ENCODE assay signal across 15 cellular contexts in genomic region chr3:193922034-193922774, GRCh38.
DNase-seq lines count a peak whose midpoint lies in the region; ATAC-seq and TF ChIP-seq lines count a peak whose summit lies in the region.
"Had no signal": no experiment of that assay in that cellular context is flagged by ENCODE, and none has a peak within 500 bp of the region (broad histone marks: within the 10 kb centered on the region; RNA-seq: fewer than 3 reads in every experiment).

No MANE protein-coding gene starts in this region.

- H3K4me3 ChIP-seq in parathyroid adenoma (ENCODE audit: low read depth, low read length), result no peak overlapping the region
- no peak overlapping the region for H3K4me3 ChIP-seq in WERI-Rb-1 (ENCODE audit: low read depth, low read length)
- H3K4me3 ChIP-seq: HAP-1 had no signal

- peaks cover 14% of the 10 kb centered on the region for H3K36me3 Mint-ChIP-seq in endothelial cell (ENCODE audit: low read depth, unreplicated experiment)
- H3K36me3 Mint-ChIP-seq: CD8-positive, alpha-beta T cell had no signal

- H3K27ac ChIP-seq in C4-2B (peak overlapping the region; percentile 97), parathyroid adenoma (peak overlapping the region; percentile 27), WERI-Rb-1 (no peak overlapping the region)

- H3K36me3 ChIP-seq in parathyroid adenoma (ENCODE audit: control insufficient read depth, insufficient read depth, low read length), result no peaks in the 10 kb centered on the region
- H3K36me3 ChIP-seq in WERI-Rb-1, result no peaks in the 10 kb centered on the region
- H3K36me3 ChIP-seq: BE2C, HAP-1 had no signal

- H3K27me3 Mint-ChIP-seq in endothelial cell (ENCODE audit: unreplicated experiment), result peaks cover 11% of the 10 kb centered on the region

- H3K9me3 Mint-ChIP-seq in endothelial cell (ENCODE audit: unreplicated experiment), result no peaks in the 10 kb centered on the region

- H3K4me1 ChIP-seq in parathyroid adenoma, result peaks cover 21% of the 10 kb centered on the region
- H3K4me1 ChIP-seq: BE2C, HAP-1 had no signal

- H3K4me1 Mint-ChIP-seq in endothelial cell (ENCODE audit: unreplicated experiment), result peaks cover 12% of the 10 kb centered on the region

- DNase-seq in NCI-H146 treated with DMSO at 0.1 percent for 48 hours (lab: John Stamatoyannopoulos, UW; ENCODE audit: unreplicated experiment) (peak; percentile 89), endothelial cell (ENCODE audit: low spot score) (no peak), WERI-Rb-1 (no peak), glomerular visceral epithelial cell (ENCODE audit: extremely low spot score) (no peak)
- DNase-seq: BE2C; Caco-2; CD8-positive, alpha-beta T cell; DND-41; GDM1; GOT3 had no signal

- H3K4me3 Mint-ChIP-seq in endothelial cell (ENCODE audit: unreplicated experiment), result no peak overlapping the region
- H3K4me3 Mint-ChIP-seq: CD14-positive monocyte; CD8-positive, alpha-beta T cell had no signal

- TF ChIP-seq CTCF in C4-2B (conservative IDR thresholded peaks at IDR 0.05) (no peak), endothelial cell (IDR thresholded peaks at IDR 0.05; ENCODE audit: unreplicated experiment) (no peak), parathyroid adenoma (IDR thresholded peaks at IDR 0.05) (no peak), WERI-Rb-1 (IDR thresholded peaks at IDR 0.05; ENCODE audit: low read depth, low read length) (no peak)

- no peak for ATAC-seq in GM18907 (IDR thresholded peaks at IDR 0.05; ENCODE audit: unreplicated experiment)
- ATAC-seq: CD8-positive, alpha-beta T cell had no signal

- peak overlapping the region; percentile 59 for H2AFZ ChIP-seq in parathyroid adenoma

- H3K79me2 ChIP-seq in parathyroid adenoma, result no peaks in the 10 kb centered on the region

- peak overlapping the region; percentile 23 for H3K4me2 ChIP-seq in parathyroid adenoma (ENCODE audit: low read length)

- no peak overlapping the region for H3K9ac ChIP-seq in parathyroid adenoma

- no peaks in the 10 kb centered on the region for H3K9me3 ChIP-seq in parathyroid adenoma (ENCODE audit: control insufficient read depth, low read length)
- no peaks in the 10 kb centered on the region for H3K9me3 ChIP-seq in WERI-Rb-1 (ENCODE audit: severe bottlenecking)
- H3K9me3 ChIP-seq: BE2C, Caco-2, HAP-1 had no signal

- peak overlapping the region; percentile 18 for H3K27ac Mint-ChIP-seq in endothelial cell (ENCODE audit: unreplicated experiment)
- H3K27ac Mint-ChIP-seq: CD8-positive, alpha-beta T cell had no signal

- H3K27me3 ChIP-seq in parathyroid adenoma (ENCODE audit: control insufficient read depth, insufficient read depth, low read length), result no peaks in the 10 kb centered on the region
- no peaks in the 10 kb centered on the region for H3K27me3 ChIP-seq in WERI-Rb-1 (ENCODE audit: insufficient read depth, low read depth, severe bottlenecking)
- H3K27me3 ChIP-seq: BE2C had no signal
